Comparison of ENCODE assay signal across 19 cellular contexts in the genomic region with DNA sequence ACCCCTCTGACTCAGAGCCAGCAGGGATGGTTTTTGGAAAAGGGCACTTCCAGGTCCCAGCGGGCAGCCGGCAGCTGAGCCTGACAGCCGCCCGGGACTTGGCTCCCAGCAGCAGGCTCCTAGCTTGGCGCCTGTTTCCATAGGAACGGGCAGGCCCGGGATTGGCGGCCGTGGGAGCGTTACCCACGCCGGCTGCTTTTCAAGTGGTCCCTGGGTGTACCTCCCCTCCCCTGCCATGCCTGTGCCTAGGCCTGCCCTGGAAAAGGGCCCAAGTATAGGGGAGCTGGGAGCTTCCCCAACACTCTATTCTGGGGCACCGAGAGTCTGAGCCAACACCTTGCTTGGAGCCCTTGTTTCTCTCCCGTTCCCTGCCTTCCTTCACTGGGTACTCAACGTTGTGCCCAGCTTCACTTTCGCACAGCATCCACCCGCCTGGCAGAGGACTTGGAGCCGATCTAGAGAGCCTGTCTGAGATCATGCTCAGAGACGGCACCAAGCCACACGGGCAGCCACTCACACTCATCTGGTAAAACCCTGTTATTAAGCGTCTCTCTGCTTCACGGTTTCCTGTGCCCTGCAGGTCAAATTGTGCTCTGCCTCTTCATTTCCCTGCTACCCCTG.
DNase-seq lines count a peak whose midpoint lies in the region; ATAC-seq and TF ChIP-seq lines count a peak whose summit lies in the region.
"Had no signal": no experiment of that assay in that cellular context is flagged by ENCODE, and none has a peak within 500 bp of the region (broad histone marks: within the 10 kb centered on the region; RNA-seq: fewer than 3 reads in every experiment).

No MANE protein-coding gene starts in this region.

- H3K27me3 ChIP-seq in uterus (no peaks in the 10 kb centered on the region), esophagus squamous epithelium (peaks cover 0 to 6% (median 0%) of the 10 kb centered on the region in 4 donors)
- H3K27me3 ChIP-seq: BLaER1, colonic mucosa had no signal

- no peak for TF ChIP-seq CTCF in uterus (IDR thresholded peaks at IDR 0.05)
- TF ChIP-seq CTCF in esophagus squamous epithelium (IDR thresholded peaks at IDR 0.05): no peak

- 20 to 56% methylated on average over 2 to 16 of the region's 22 CpGs for WGBS in esophagus squamous epithelium, 2 donors

- H3K9me3 ChIP-seq in uterus: no peaks in the 10 kb centered on the region
- H3K9me3 ChIP-seq in esophagus squamous epithelium: no peaks in the 10 kb centered on the region
- H3K9me3 ChIP-seq: BLaER1, colonic mucosa, left ventricle myocardium inferior, pancreas, stomach had no signal

- H3K27ac ChIP-seq in angular gyrus (ENCODE audit: low read depth, low read length) (peak overlapping the region; percentile 48), uterus (no peak overlapping the region), esophagus squamous epithelium (no peak overlapping the region)
- H3K27ac ChIP-seq: BLaER1, colonic mucosa, left ventricle myocardium inferior, pancreas, RWPE1, stomach had no signal

- no peak overlapping the region for H3K4me3 ChIP-seq in uterus
- H3K4me3 ChIP-seq in esophagus squamous epithelium: no peak overlapping the region
- H3K4me3 ChIP-seq: BLaER1, colonic mucosa, left ventricle myocardium inferior, pancreas, stomach had no signal

- DNase-seq in DMS53 (lab: John Stamatoyannopoulos, UW) (peak; percentile 91), NCI-H2107 (lab: John Stamatoyannopoulos, UW) (peak; percentile 53), midbrain (lab: John Stamatoyannopoulos, UW) (peak; percentile 22), uterus (no peak), erythroblast (lab: John Stamatoyannopoulos, UW) (no peak), esophagus squamous epithelium (lab: John Stamatoyannopoulos, UW) (no peak)
- DNase-seq: activated CD4-positive, CD25-positive, alpha-beta regulatory T cell; activated effector memory CD4-positive, alpha-beta T cell treated with anti-CD3 and anti-CD28 coated beads, Interleukin-2, amount 50 U/mL, for 16 hours; colonic mucosa; foreskin melanocyte; left ventricle myocardium inferior; stimulated activated CD4-positive, alpha-beta T cell treated with anti-CD3 and anti-CD28 coated beads, Interleukin-2, amount 100 ng/mL, for 24 hours; stomach had no signal

- TF ChIP-seq POLR2A in uterus (IDR thresholded peaks at IDR 0.05) (no peak), erythroblast (IDR thresholded peaks at IDR 0.05; ENCODE audit: low read length) (no peak), esophagus squamous epithelium (IDR thresholded peaks at IDR 0.05) (no peak)

- no peaks in the 10 kb centered on the region for H3K4me1 ChIP-seq in uterus
- peaks cover 0 to 9% (median 0%) of the 10 kb centered on the region in 3 donors for H3K4me1 ChIP-seq in esophagus squamous epithelium
- H3K4me1 ChIP-seq: colonic mucosa, left ventricle myocardium inferior, pancreas, stomach had no signal

- no peak for ATAC-seq in HG02973 (IDR thresholded peaks at IDR 0.05; ENCODE audit: unreplicated experiment)
- ATAC-seq: HCT116 had no signal

- H3K36me3 ChIP-seq in uterus: no peaks in the 10 kb centered on the region
- H3K36me3 ChIP-seq in esophagus squamous epithelium: no peaks in the 10 kb centered on the region
- H3K36me3 ChIP-seq: BLaER1, colonic mucosa, left ventricle myocardium inferior, pancreas, stomach had no signal

- intact Hi-C loops in uterus (cut with DNase I; ENCODE audit: low total_unique reads) (no loop called here), esophagus squamous epithelium (cut with DNase I) (no loop called here)

Comparison
In these comparisons a context has a peak if more than half of its experiments do, and no peak if none do; other contexts are left out.
1. DNase-seq: peak in DMS53 (single experiment), NCI-H2107 (single experiment) and midbrain (single experiment); none in uterus (0 of 2), erythroblast (0 of 2) and esophagus squamous epithelium (single experiment).